12 cellular contexts compared by ENCODE assay signal in genomic region chr7:120989571-120990220, GRCh38. TPM values are rescaled to one million over a fixed set of nuclear protein-coding genes. Genes with fewer than 3 reads are reported as not detected.
DNase-seq lines count a peak whose midpoint lies in the region; ATAC-seq and TF ChIP-seq lines count a peak whose summit lies in the region.
"Had no signal": no experiment of that assay in that cellular context is flagged by ENCODE, and none has a peak within 500 bp of the region (broad histone marks: within the 10 kb centered on the region; RNA-seq: fewer than 3 reads in every experiment).

No MANE protein-coding gene starts in this region.

- ATAC-seq in HG03521 (IDR thresholded peaks at IDR 0.05; ENCODE audit: unreplicated experiment) (no peak), GM19324 (IDR thresholded peaks at IDR 0.05; ENCODE audit: low FRiP score, unreplicated experiment) (no peak)

- H2AFZ ChIP-seq in ACC112 (ENCODE audit: low read length, unreplicated experiment) (peak overlapping the region; percentile 96), osteoblast (ENCODE audit: low read length) (peak overlapping the region; percentile 75)

- H3K4me1 Mint-ChIP-seq in immature natural killer cell = peaks cover 14 to 22% of the 10 kb centered on the region in 2 donors

- H3K27ac ChIP-seq in ACC112 (ENCODE audit: low read depth, low read length) = peak overlapping the region; percentile 79
- H3K27ac ChIP-seq in osteoblast (ENCODE audit: low read depth, low read length) = peak overlapping the region; percentile 83

- no peaks in the 10 kb centered on the region for H3K9me3 ChIP-seq in osteoblast (ENCODE audit: low read depth, low read length)

- no peak overlapping the region for H3K27ac Mint-ChIP-seq in immature natural killer cell
- H3K27ac Mint-ChIP-seq: CD4-positive, CD25-positive, alpha-beta regulatory T cell; T-helper 1 cell treated with Interleukin-12 subunit alpha and Interleukin-12 subunit beta and Interleukin-4 antibody, amounts not matched to agents 30 μg/mL and 1 μg/mL, for 36 hours had no signal

- no peaks in the 10 kb centered on the region for H3K36me3 Mint-ChIP-seq in immature natural killer cell
- H3K36me3 Mint-ChIP-seq: CD4-positive, CD25-positive, alpha-beta regulatory T cell had no signal

- no peaks in the 10 kb centered on the region for H4K20me1 ChIP-seq in osteoblast (ENCODE audit: insufficient read depth, low read length)

- DNase-seq in RPMI8226 = peak; percentile 55
- peak in 1 of 2 donors; percentile 41 for DNase-seq in foreskin fibroblast
- DNase-seq in osteoblast (ENCODE audit: insufficient read length, low spot score, missing footprints) = peak; percentile 58
- DNase-seq in immature natural killer cell = no peak
- no peak for DNase-seq in NCI-H2081 (lab: John Stamatoyannopoulos, UW)
- DNase-seq: activated naive CD4-positive, alpha-beta T cell treated with anti-CD3 and anti-CD28 coated beads, Interleukin-2, amount 50 U/mL, for 16 hours; NCI-H1436 treated with DMSO at 0.1 percent for 48 hours had no signal

- peak overlapping the region in 2 of 5 donors; percentile 2 to 84 for H3K4me3 Mint-ChIP-seq in immature natural killer cell

- H3K9me3 Mint-ChIP-seq in immature natural killer cell = no peaks in the 10 kb centered on the region
- H3K9me3 Mint-ChIP-seq: T-helper 1 cell treated with Interleukin-12 subunit alpha and Interleukin-12 subunit beta and Interleukin-4 antibody, amounts not matched to agents 30 μg/mL and 1 μg/mL, for 36 hours had no signal

- H3K4me1 ChIP-seq in ACC112 (ENCODE audit: control insufficient read depth, insufficient read depth, low read length, unreplicated experiment) (peaks cover 24% of the 10 kb centered on the region), osteoblast (ENCODE audit: insufficient read depth, low read length) (peaks cover 40% of the 10 kb centered on the region)

- H3K4me3 ChIP-seq in ACC112 (ENCODE audit: low read depth, low read length) = peak overlapping the region; percentile 89
- H3K4me3 ChIP-seq in foreskin fibroblast (ENCODE audit: low read depth in 1 of 2, low read length in 2 of 2) = peak overlapping the region; percentile 62 to 74
- H3K4me3 ChIP-seq in osteoblast (ENCODE audit: insufficient read depth, low read length) = peak overlapping the region; percentile 74

- H3K27me3 Mint-ChIP-seq in immature natural killer cell (ENCODE audit: low read depth in 3 of 3) = peaks cover 0 to 40% (median 8%) of the 10 kb centered on the region in 3 donors

- H3K4me2 ChIP-seq in osteoblast (ENCODE audit: insufficient read depth, low read length) = peak overlapping the region; percentile 99

- H3K27me3 ChIP-seq in ACC112 (ENCODE audit: insufficient read depth, low read length) = no peaks in the 10 kb centered on the region
- no peaks in the 10 kb centered on the region for H3K27me3 ChIP-seq in osteoblast (ENCODE audit: insufficient read depth, low read length)

- no peaks in the 10 kb centered on the region for H3K36me3 ChIP-seq in ACC112 (ENCODE audit: insufficient read depth, low read length)
- H3K36me3 ChIP-seq in osteoblast (ENCODE audit: insufficient read depth, low read length) = no peaks in the 10 kb centered on the region

- TF ChIP-seq CTCF in foreskin fibroblast (IDR thresholded peaks at IDR 0.05; ENCODE audit: low read depth, low read length) (no peak), osteoblast (IDR thresholded peaks at IDR 0.05; ENCODE audit: extremely low read depth, low read depth, low read length) (no peak)

- peaks cover 51% of the 10 kb centered on the region for H3K79me2 ChIP-seq in ACC112 (ENCODE audit: control insufficient read depth, insufficient read depth, low read length, unreplicated experiment)
- H3K79me2 ChIP-seq in osteoblast (ENCODE audit: insufficient read depth, low read length) = peaks cover 41% of the 10 kb centered on the region

RNA-seq across cellular contexts. Expression of gene CPED1, which starts 1.2 kb away (rescaled TPM):
- 30.8 and 37.4 TPM in 2 replicates for total RNA-seq in osteoblast
- polyA plus RNA-seq in immature natural killer cell = 1 to 10 TPM in 2 of 3 donors, not detected in 1; 1.3 to 2.2 TPM

RNA-seq across cellular contexts. Expression of gene ING3, which starts 39.1 kb away (rescaled TPM):
- total RNA-seq in osteoblast = 16.6 and 17.7 TPM in 2 replicates
- 10 to 100 TPM; 29.5 to 33.7 (median 31.4) TPM for polyA plus RNA-seq in immature natural killer cell

Comparison
In these comparisons a context has a peak if more than half of its experiments do, and no peak if none do; other contexts are left out.
1. DNase-seq: peak in RPMI8226 (single experiment) and osteoblast (single experiment); none in immature natural killer cell (0 of 3) and NCI-H2081 (0 of 2).
2. Peak in every context shown above with its lines, with median percentiles within 50 percentile points of each other: H3K4me3 ChIP-seq.